In genomic region chr7:131327049-131327625, GRCh38 we compare ENCODE assay signal across 8 cellular contexts. TPM values are rescaled to one million over a fixed set of nuclear protein-coding genes. Genes with fewer than 3 reads are reported as not detected.
A peak's percentile ranks its signal among the peaks of the same experiment; 100 is the strongest.
DNase-seq lines count a peak whose midpoint lies in the region; ATAC-seq and TF ChIP-seq lines count a peak whose summit lies in the region.

No MANE protein-coding gene starts in this region.

- CTCF ChIA-PET in Calu3 (lab: Charles Lee) = interaction anchor here (0.9 kb wide), 1 partner anchor 217 kb away, joined by 4 read pairs; no protein-coding TSS in a partner anchor

- no peak for TF ChIP-seq CTCF in Calu3 (IDR thresholded peaks at IDR 0.05; ENCODE audit: unreplicated experiment)
- TF ChIP-seq CTCF in epithelial cell of proximal tubule (conservative IDR thresholded peaks at IDR 0.05; ENCODE audit: low read depth, low read length) = no peak
- TF ChIP-seq CTCF in upper lobe of right lung (IDR thresholded peaks at IDR 0.05) = no peak

- no peaks in the 10 kb centered on the region for H3K36me3 ChIP-seq in upper lobe of right lung

- H3K4me3 Mint-ChIP-seq in Calu3 (ENCODE audit: low read depth, unreplicated experiment) = peak overlapping the region; percentile 99
- H3K4me3 Mint-ChIP-seq in T-helper 2 cell treated with Interferon-gamma antibody and Interleukin-4, amounts not matched to agents 5 μg/mL and 100 μg/mL, for 36 hours = peak overlapping the region; percentile 96

- H3K4me1 Mint-ChIP-seq in Calu3 (ENCODE audit: low read depth, unreplicated experiment) = peaks cover 48% of the 10 kb centered on the region
- peaks cover 38% of the 10 kb centered on the region for H3K4me1 Mint-ChIP-seq in T-helper 2 cell treated with Interferon-gamma antibody and Interleukin-4, amounts not matched to agents 5 μg/mL and 100 μg/mL, for 36 hours (ENCODE audit: low read depth)

- no peaks in the 10 kb centered on the region for H3K9me3 ChIP-seq in upper lobe of right lung

- peak overlapping the region; percentile 98 for H3K27ac Mint-ChIP-seq in Calu3 (ENCODE audit: unreplicated experiment)
- H3K27ac Mint-ChIP-seq in T-helper 2 cell treated with Interferon-gamma antibody and Interleukin-4, amounts not matched to agents 5 μg/mL and 100 μg/mL, for 36 hours = peak overlapping the region; percentile 95

- TSS peak; percentile 75 for BruUV-seq in Calu3 (replicated peaks; lab: Mats Ljungman, UMichigan)

- peaks cover 39% of the 10 kb centered on the region for H3K36me3 Mint-ChIP-seq in Calu3 (ENCODE audit: insufficient read depth, unreplicated experiment)
- peaks cover 11% of the 10 kb centered on the region for H3K36me3 Mint-ChIP-seq in T-helper 2 cell treated with Interferon-gamma antibody and Interleukin-4, amounts not matched to agents 5 μg/mL and 100 μg/mL, for 36 hours (ENCODE audit: low read depth)

- H3K27me3 ChIP-seq in upper lobe of right lung = no peaks in the 10 kb centered on the region

- intact Hi-C loops in Calu3 (cut with micrococcal nuclease; ENCODE audit: unreplicated experiment) = loop anchor here (5.0 kb wide), 1 partner anchor 95 kb away; no protein-coding TSS in a partner anchor
- intact Hi-C loops in upper lobe of right lung (cut with DNase I) = no loop called here

- peak overlapping the region; percentile 96 for H3K27ac ChIP-seq in upper lobe of right lung

- no peaks in the 10 kb centered on the region for H3K9me3 Mint-ChIP-seq in Calu3 (ENCODE audit: low read depth, unreplicated experiment)
- no peaks in the 10 kb centered on the region for H3K9me3 Mint-ChIP-seq in T-helper 2 cell treated with Interferon-gamma antibody and Interleukin-4, amounts not matched to agents 5 μg/mL and 100 μg/mL, for 36 hours

- peaks cover 24% of the 10 kb centered on the region for H3K4me1 ChIP-seq in upper lobe of right lung

- DNase-seq in Calu3 (peak; percentile 28), HPDE6-E6E7 (ENCODE audit: extremely low spot score) (peak; percentile 25), epithelial cell of proximal tubule (ENCODE audit: low read depth) (no peak), mucosa of gallbladder (ENCODE audit: low spot score) (peak; percentile 35), upper lobe of right lung (no peak), NOMO-1 treated with DMSO at 0.1 percent for 48 hours (lab: John Stamatoyannopoulos, UW; ENCODE audit: unreplicated experiment) (no peak)
- DNase-seq in T-helper 2 cell treated with Interferon-gamma antibody and Interleukin-4, amounts not matched to agents 5 μg/mL and 100 μg/mL, for 36 hours (ENCODE audit: low spot score) = peak; percentile 17

- ATAC-seq in GM19025 (IDR thresholded peaks at IDR 0.05; ENCODE audit: low read depth, unreplicated experiment) (peak; percentile 2), upper lobe of right lung (peak; percentile 47)

- H3K27me3 Mint-ChIP-seq in Calu3 (ENCODE audit: unreplicated experiment) = no peaks in the 10 kb centered on the region
- no peaks in the 10 kb centered on the region for H3K27me3 Mint-ChIP-seq in T-helper 2 cell treated with Interferon-gamma antibody and Interleukin-4, amounts not matched to agents 5 μg/mL and 100 μg/mL, for 36 hours (ENCODE audit: low read depth)

- H3K4me3 ChIP-seq in epithelial cell of proximal tubule (ENCODE audit: low read depth, low read length) (peak overlapping the region; percentile 94), upper lobe of right lung (peak overlapping the region; percentile 71)

RNA-seq across cellular contexts. Expression of gene MKLN1, which starts 0.5 kb away (rescaled TPM):
- total RNA-seq in Calu3 (2022) (36.8 and 47.1 TPM in 2 replicates), epithelial cell of proximal tubule (14.7 and 15.2 TPM in 2 replicates), mucosa of gallbladder (49.6 TPM), upper lobe of right lung (66.0 TPM)

Comparison
In these comparisons a context has a peak if more than half of its experiments do, and no peak if none do; other contexts are left out.
1. DNase-seq: peak in Calu3 (single experiment), HPDE6-E6E7 (single experiment), T-helper 2 cell treated with Interferon-gamma antibody and Interleukin-4, amounts not matched to agents 5 μg/mL and 100 μg/mL, for 36 hours (single experiment) and mucosa of gallbladder (single experiment); none in epithelial cell of proximal tubule (single experiment), upper lobe of right lung (single experiment) and NOMO-1 treated with DMSO at 0.1 percent for 48 hours (single experiment).